ENCODE assay signal across 8 cellular contexts in genomic region chr14:68819260-68819691, GRCh38. TPM values are rescaled to one million over a fixed set of nuclear protein-coding genes. Genes with fewer than 3 reads are reported as not detected.
DNase-seq lines count a peak whose midpoint lies in the region; ATAC-seq, FAIRE-seq and TF ChIP-seq lines count a peak whose summit lies in the region.

No MANE protein-coding gene starts in this region.

- CTCF ChIA-PET in HepG2 (lab: Yijun Ruan, JAX; ENCODE audit: low intra/inter-chr PET ratio, low total read pairs) = no interaction called here

- peak overlapping the region; percentile 10; the same call in 1 of the 2 replicates for H3K9ac ChIP-seq in HepG2 (ENCODE audit: insufficient read depth, low read depth, low read length)

- no peak overlapping the region for H2AFZ ChIP-seq in HepG2 (ENCODE audit: low read length)

- H3K79me2 ChIP-seq in HepG2 (ENCODE audit: insufficient read depth, low read length) = no peaks in the 10 kb centered on the region

- POLR2A ChIA-PET in HepG2 (lab: Yijun Ruan, JAX) = interaction anchor here (1.5 to 2.7 kb wide), 4 partner anchors 10 to 647 kb away, joined by 3 to 12 read pairs (median 8); partner anchors contain the start of gene ZFP36L1

- peaks cover 93% of the 10 kb centered on the region for H3K4me1 ChIP-seq in HepG2 (ENCODE audit: insufficient read depth, low read length)

- no peak for ATAC-seq in HepG2
- ATAC-seq in HG02588 (IDR thresholded peaks at IDR 0.05; ENCODE audit: unreplicated experiment) = no peak
- ATAC-seq in HG03521 (IDR thresholded peaks at IDR 0.05; ENCODE audit: unreplicated experiment) = no peak

- TF ChIP-seq EP300 in HepG2 (IDR thresholded peaks at IDR 0.05; ENCODE audit: low read depth in 2 of 2, low read length in 2 of 2) = no peak
- no peak for TF ChIP-seq EP300 in HepG2 (CRISPR knock-in tag; IDR thresholded peaks at IDR 0.05; ENCODE audit: borderline replicate concordance)

- peak overlapping the region; percentile 64 for H3K4me2 ChIP-seq in HepG2 (ENCODE audit: low read depth, low read length)

- H3K4me3 ChIP-seq in HepG2 (replicated peaks in 1 of 3; ENCODE audit: insufficient read depth in 1 of 3, low read depth in 2 of 3, low read length in 3 of 3) = peak overlapping the region; percentile 22 to 54 (median 25); a peak in 4 of 6 replicates

- no TSS peak for BruUV-seq in HepG2 (replicated peaks; lab: Mats Ljungman, UMichigan)

- no peak for FAIRE-seq in HepG2 (lab: Jason Lieb, UNC)

- H3K36me3 ChIP-seq in HepG2 (replicated peaks in 1 of 2; ENCODE audit: control insufficient read depth in 1 of 2, insufficient read depth in 2 of 2, low read length in 2 of 2) = no peaks in the 10 kb centered on the region

- peak; percentile 68 for DNase-seq in stimulated activated CD4-positive, alpha-beta T cell treated with anti-CD3 and anti-CD28 coated beads, Interleukin-15, amount 100 ng/mL, for 24 hours
- no peak for DNase-seq in stimulated activated CD4-positive, alpha-beta T cell treated with anti-CD3 and anti-CD28 coated beads, Interleukin-2, amount 100 ng/mL, for 48 hours
- DNase-seq in amniotic epithelial cell (ENCODE audit: low read depth) (peak; percentile 73), HepG2 (ENCODE audit: low spot score) (no peak), hypothalamus (lab: John Stamatoyannopoulos, UW) (no peak), superior temporal gyrus (ENCODE audit: extremely low spot score) (no peak)

- WGBS in HepG2 (ENCODE audit: low lambda C conversion rate) = 18% methylated on average over 8 of the region's 10 CpGs

- no peak for TF ChIP-seq CTCF in HepG2 (CRISPR knock-in tag; IDR thresholded peaks at IDR 0.05)

- in situ Hi-C loops in HepG2 (cut with HindIII; ENCODE audit: extremely low pct_ligation_motif_present, low pct_unique_long_range_greater_than_20kb) = loop anchor here (5.0 to 25.0 kb wide), 3 partner anchors 572 to 1207 kb away; partner anchors contain the start of genes ARG2 and PIGH

- no peaks in the 10 kb centered on the region for H4K20me1 ChIP-seq in HepG2 (ENCODE audit: insufficient read depth, low read length)

- TF ChIP-seq RAD21 in HepG2 (CRISPR knock-in tag; IDR thresholded peaks at IDR 0.05) = no peak

- no peaks in the 10 kb centered on the region for H3K27me3 ChIP-seq in HepG2 (ENCODE audit: control insufficient read depth in 1 of 2, insufficient read depth in 2 of 2, low read length in 2 of 2)

- no peak overlapping the region for H3K27ac ChIP-seq in HepG2 (ENCODE audit: extremely low read length, insufficient read depth, low read length)

- H3K9me3 ChIP-seq in HepG2 (ENCODE audit: low read length) = no peaks in the 10 kb centered on the region

- intact Hi-C loops in HepG2 (cut with micrococcal nuclease; ENCODE audit: unreplicated experiment) = loop anchor here (10.0 kb wide), 1 partner anchor 354 kb away; no protein-coding TSS in a partner anchor

- no peak for TF ChIP-seq POLR2A in HepG2 (IDR thresholded peaks at IDR 0.05; ENCODE audit: insufficient read depth in 1 of 2, low read depth in 2 of 2, low read length in 2 of 2)

TF ChIP-seq in HepG2, 621 proteins besides CTCF, POLR2A, EP300 and RAD21 (continues in another document):
- TF ChIP-seq ZNF687 (CRISPR knock-in tag; IDR thresholded peaks at IDR 0.05) = peak; percentile 26; the same call in 1 of the 2 replicates
- TF ChIP-seq, protein P1, sequence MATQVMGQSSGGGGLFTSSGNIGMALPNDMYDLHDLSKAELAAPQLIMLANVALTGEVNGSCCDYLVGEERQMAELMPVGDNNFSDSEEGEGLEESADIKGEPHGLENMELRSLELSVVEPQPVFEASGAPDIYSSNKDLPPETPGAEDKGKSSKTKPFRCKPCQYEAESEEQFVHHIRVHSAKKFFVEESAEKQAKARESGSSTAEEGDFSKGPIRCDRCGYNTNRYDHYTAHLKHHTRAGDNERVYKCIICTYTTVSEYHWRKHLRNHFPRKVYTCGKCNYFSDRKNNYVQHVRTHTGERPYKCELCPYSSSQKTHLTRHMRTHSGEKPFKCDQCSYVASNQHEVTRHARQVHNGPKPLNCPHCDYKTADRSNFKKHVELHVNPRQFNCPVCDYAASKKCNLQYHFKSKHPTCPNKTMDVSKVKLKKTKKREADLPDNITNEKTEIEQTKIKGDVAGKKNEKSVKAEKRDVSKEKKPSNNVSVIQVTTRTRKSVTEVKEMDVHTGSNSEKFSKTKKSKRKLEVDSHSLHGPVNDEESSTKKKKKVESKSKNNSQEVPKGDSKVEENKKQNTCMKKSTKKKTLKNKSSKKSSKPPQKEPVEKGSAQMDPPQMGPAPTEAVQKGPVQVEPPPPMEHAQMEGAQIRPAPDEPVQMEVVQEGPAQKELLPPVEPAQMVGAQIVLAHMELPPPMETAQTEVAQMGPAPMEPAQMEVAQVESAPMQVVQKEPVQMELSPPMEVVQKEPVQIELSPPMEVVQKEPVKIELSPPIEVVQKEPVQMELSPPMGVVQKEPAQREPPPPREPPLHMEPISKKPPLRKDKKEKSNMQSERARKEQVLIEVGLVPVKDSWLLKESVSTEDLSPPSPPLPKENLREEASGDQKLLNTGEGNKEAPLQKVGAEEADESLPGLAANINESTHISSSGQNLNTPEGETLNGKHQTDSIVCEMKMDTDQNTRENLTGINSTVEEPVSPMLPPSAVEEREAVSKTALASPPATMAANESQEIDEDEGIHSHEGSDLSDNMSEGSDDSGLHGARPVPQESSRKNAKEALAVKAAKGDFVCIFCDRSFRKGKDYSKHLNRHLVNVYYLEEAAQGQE (IDR thresholded peaks at IDR 0.05; ENCODE audit: borderline replicate concordance in 1 of 2, low read depth in 1 of 2, low read length in 2 of 2) = peak in 1 of 2 experiments; percentile 41; a peak in 1 of 4 replicates
- TF ChIP-seq ZNF441 (CRISPR knock-in tag; IDR thresholded peaks at IDR 0.05; ENCODE audit: borderline replicate concordance) = no peak
- TF ChIP-seq SP5 (CRISPR knock-in tag; IDR thresholded peaks at IDR 0.05; ENCODE audit: borderline replicate concordance, low read depth) = no peak

RNA-seq across cellular contexts. Expression of gene ZFP36L1, which starts 26.4 kb away (rescaled TPM):
- 7.4 and 8.4 TPM in 2 replicates for total RNA-seq in HepG2 (2016; rRNA removed; fragmentation: Illumina TruSeq; extraction: Trizol)
- 2.6 and 3.4 TPM in 2 replicates for total RNA-seq in HepG2 (2016; cell fraction: cytosol; rRNA removed; fragmentation: Illumina TruSeq; extraction: Trizol; ENCODE audit: low read depth)
- 7.9 and 8.4 TPM in 2 replicates for total RNA-seq in HepG2 (2016; cell fraction: insoluble cytoplasmic fraction; rRNA removed; fragmentation: Illumina TruSeq; extraction: Trizol)
- 11.1 and 11.3 TPM in 2 replicates for total RNA-seq in HepG2 (2016; cell fraction: membrane; rRNA removed; fragmentation: Illumina TruSeq; extraction: Trizol)
- 13.8 and 14.1 TPM in 2 replicates for total RNA-seq in HepG2 (2016; cell fraction: nucleus; rRNA removed; fragmentation: Illumina TruSeq; extraction: Trizol)
- 10.2 and 12.7 TPM in 2 replicates for polyA plus RNA-seq in HepG2 (2011; rRNA removed)
- 11.2 and 18.0 TPM in 2 replicates for polyA plus RNA-seq in HepG2 (2011; cell fraction: cytosol; rRNA removed)
- polyA plus RNA-seq in HepG2 (2011; cell fraction: nucleus; rRNA removed) = 66.5 and 69.1 TPM in 2 replicates
- 23.2 and 32.2 TPM in 2 replicates for polyA plus RNA-seq in HepG2 (2012)
- 2.7 and 2.8 TPM in 2 replicates for polyA plus RNA-seq in HepG2 (2016; cell fraction: cytosol; fragmentation: Illumina TruSeq; extraction: Trizol; ENCODE audit: low read depth)
- 20.7 and 26.8 TPM in 2 replicates for polyA plus RNA-seq in HepG2 (2016; cell fraction: insoluble cytoplasmic fraction; fragmentation: Illumina TruSeq; extraction: Trizol; ENCODE audit: low read depth)
- polyA plus RNA-seq in HepG2 (2016; cell fraction: membrane; fragmentation: Illumina TruSeq; extraction: Trizol; ENCODE audit: low read depth) = 9.2 and 10.1 TPM in 2 replicates
- 53.8 and 57.0 TPM in 2 replicates for polyA plus RNA-seq in HepG2 (2016; cell fraction: nucleus; fragmentation: Illumina TruSeq; extraction: Trizol; ENCODE audit: insufficient read depth, low read depth)
- polyA minus RNA-seq in HepG2 (2011; rRNA and poly(A)+ RNA removed; ENCODE audit: low replicate concordance) = 8.5 and 26.8 TPM in 2 replicates
- polyA minus RNA-seq in HepG2 (2011; cell fraction: cytosol; rRNA and poly(A)+ RNA removed) = 56.3 and 73.8 TPM in 2 replicates
- polyA minus RNA-seq in HepG2 (2011; cell fraction: nucleus; rRNA and poly(A)+ RNA removed) = 11.8 and 13.8 TPM in 2 replicates

Comparison
In these comparisons a context has a peak if more than half of its experiments do, and no peak if none do; other contexts are left out.
1. DNase-seq: peak in stimulated activated CD4-positive, alpha-beta T cell treated with anti-CD3 and anti-CD28 coated beads, Interleukin-15, amount 100 ng/mL, for 24 hours (single experiment) and amniotic epithelial cell (single experiment); none in stimulated activated CD4-positive, alpha-beta T cell treated with anti-CD3 and anti-CD28 coated beads, Interleukin-2, amount 100 ng/mL, for 48 hours (0 of 2), HepG2 (single experiment), hypothalamus (0 of 51) and superior temporal gyrus (single experiment).